In the genomic region with DNA sequence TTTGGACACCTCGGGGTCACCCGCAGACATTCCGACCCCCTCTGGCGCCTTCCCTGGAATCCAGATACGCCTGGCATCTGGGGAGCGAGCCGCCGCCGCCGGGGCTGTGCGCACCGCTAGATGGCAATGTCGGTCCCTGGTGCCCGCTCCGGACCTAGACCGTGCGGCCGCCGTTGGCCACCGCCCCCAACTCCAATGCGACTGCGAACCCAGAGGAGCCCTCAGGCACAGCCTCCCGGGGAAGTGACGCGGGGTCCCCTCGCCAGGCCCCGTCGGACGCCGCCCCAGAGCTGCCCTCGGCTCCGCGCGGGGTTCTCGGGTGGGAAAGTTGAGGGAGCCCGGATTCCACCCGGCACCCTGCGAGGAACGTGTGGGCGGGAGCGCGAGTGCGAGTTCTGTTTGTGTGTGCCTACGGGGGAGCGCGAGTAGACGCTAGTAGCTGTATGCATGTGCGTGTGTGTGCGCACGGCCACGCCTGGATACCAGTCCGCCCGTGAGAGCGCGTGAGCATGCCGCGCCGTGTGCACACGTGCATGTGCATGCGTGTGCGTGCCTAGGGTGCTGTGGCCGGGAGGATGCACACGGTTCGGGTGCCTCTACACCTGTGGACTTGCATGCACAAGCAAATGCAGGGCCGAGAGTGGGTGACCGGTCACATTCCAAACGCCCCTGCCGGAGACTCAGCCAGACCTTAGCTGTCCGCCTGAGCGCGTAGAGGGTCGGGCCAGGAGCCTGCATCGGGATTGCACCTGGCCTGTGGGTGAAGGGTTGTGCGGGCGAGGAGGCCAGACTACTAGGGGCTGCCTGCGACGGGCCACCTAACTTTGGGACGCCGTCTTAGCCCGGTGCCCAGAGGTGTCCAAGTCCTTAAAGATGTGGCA, we compare ENCODE assay signal across 8 cellular contexts. TPM values are rescaled to one million over a fixed set of nuclear protein-coding genes. Genes with fewer than 3 reads are reported as not detected.
A peak's percentile ranks its signal among the peaks of the same experiment; 100 is the strongest.
DNase-seq lines count a peak whose midpoint lies in the region; ATAC-seq and TF ChIP-seq lines count a peak whose summit lies in the region.

No MANE protein-coding gene starts in this region.

- H3K27me3 ChIP-seq in OCI-LY1 (ENCODE audit: insufficient read depth, low read length), result peaks cover 4% of the 10 kb centered on the region; the same call in 1 of the 2 replicates

- H3K36me3 ChIP-seq in OCI-LY1 (ENCODE audit: insufficient read depth, low read length), result no peaks in the 10 kb centered on the region

- peak overlapping the region; percentile 58 for H3K4me3 ChIP-seq in OCI-LY1 (ENCODE audit: low read depth, low read length, poor library complexity, severe bottlenecking)

- H2AFZ ChIP-seq in OCI-LY1 (ENCODE audit: low read length), result no peak overlapping the region

- no peaks in the 10 kb centered on the region for H3K79me2 ChIP-seq in OCI-LY1 (ENCODE audit: insufficient read depth, low read length)

- H3K4me1 ChIP-seq in OCI-LY1 (ENCODE audit: insufficient read depth, low read length, severe bottlenecking), result peaks cover 24% of the 10 kb centered on the region

- H3K36me3 Mint-ChIP-seq in activated naive CD4-positive, alpha-beta T cell treated with anti-CD3 and anti-CD28 coated beads for 36 hours (ENCODE audit: low read depth), result no peaks in the 10 kb centered on the region

- no peaks in the 10 kb centered on the region for H4K20me1 ChIP-seq in OCI-LY1 (ENCODE audit: insufficient read depth, low read length)

- DNase-seq in AG08396 (ENCODE audit: low spot score) (peak; percentile 92), HK-2 (ENCODE audit: unreplicated experiment) (peak; percentile 72), glomerular visceral epithelial cell (ENCODE audit: extremely low spot score) (peak; percentile 70), nucleus accumbens (lab: John Stamatoyannopoulos, UW) (peak in 45 of 56 donors; percentile 11 to 79 (median 56))
- peak; percentile 72 for DNase-seq in activated naive CD4-positive, alpha-beta T cell treated with anti-CD3 and anti-CD28 coated beads for 36 hours

- H3K27me3 Mint-ChIP-seq in activated naive CD4-positive, alpha-beta T cell treated with anti-CD3 and anti-CD28 coated beads for 36 hours (ENCODE audit: low read depth), result peaks cover 58% of the 10 kb centered on the region

- no peaks in the 10 kb centered on the region for H3K9me2 ChIP-seq in OCI-LY1 (ENCODE audit: low read depth, low read length)

- no peaks in the 10 kb centered on the region for H3K9me3 Mint-ChIP-seq in activated naive CD4-positive, alpha-beta T cell treated with anti-CD3 and anti-CD28 coated beads for 36 hours

- TF ChIP-seq POLR2A in GM18505 (IDR thresholded peaks at IDR 0.05; ENCODE audit: borderline replicate concordance, extremely low read depth, insufficient read depth, insufficient read length), result no peak

- intact Hi-C loops in activated naive CD4-positive, alpha-beta T cell treated with anti-CD3 and anti-CD28 coated beads for 36 hours (cut with micrococcal nuclease), result loop anchor here (1.0 to 5.0 kb wide), 4 partner anchors 140 to 283 kb away; a partner anchor contains a TSS

- H3K9me3 ChIP-seq in OCI-LY1 (ENCODE audit: low read length), result no peaks in the 10 kb centered on the region

- H3K4me3 Mint-ChIP-seq in activated naive CD4-positive, alpha-beta T cell treated with anti-CD3 and anti-CD28 coated beads for 36 hours, result peak overlapping the region; percentile 21

- peaks cover 25% of the 10 kb centered on the region for H3K4me1 Mint-ChIP-seq in activated naive CD4-positive, alpha-beta T cell treated with anti-CD3 and anti-CD28 coated beads for 36 hours (ENCODE audit: low read depth)

- H3K27ac Mint-ChIP-seq in activated naive CD4-positive, alpha-beta T cell treated with anti-CD3 and anti-CD28 coated beads for 36 hours, result no peak overlapping the region

- no peak overlapping the region for H3K9ac ChIP-seq in OCI-LY1 (ENCODE audit: low read length)

- CTCF ChIA-PET in activated naive CD4-positive, alpha-beta T cell treated with anti-CD3 and anti-CD28 coated beads for 36 hours (lab: Charles Lee), result interaction anchor here (0.6 to 4.0 kb wide), 26 partner anchors 9 to 317 kb away, joined by 3 to 19 read pairs (median 5); a partner anchor contains a TSS

- ATAC-seq in GM18505 (IDR thresholded peaks at IDR 0.05; ENCODE audit: unreplicated experiment) (peak; percentile 42), HG02840 (IDR thresholded peaks at IDR 0.05; ENCODE audit: low FRiP score, unreplicated experiment) (no peak)

- H3K27ac ChIP-seq in OCI-LY1 (ENCODE audit: low read depth, low read length, poor library complexity, severe bottlenecking), result no peak overlapping the region

- H3K4me2 ChIP-seq in OCI-LY1 (ENCODE audit: low read length), result peak overlapping the region; percentile 80

- peak; percentile 85 for TF ChIP-seq CTCF in OCI-LY1 (IDR thresholded peaks at IDR 0.05; ENCODE audit: low read length)

- no peaks in the 10 kb centered on the region for H3F3A ChIP-seq in OCI-LY1 (ENCODE audit: insufficient read depth, low read length)

RNA-seq across cellular contexts. Expression of a gene that starts 1.9 kb away (rescaled TPM):
- total RNA-seq in activated naive CD4-positive, alpha-beta T cell treated with anti-CD3 and anti-CD28 coated beads for 36 hours, result not detected

RNA-seq across cellular contexts. Expression of a gene that starts 8.2 kb away (rescaled TPM):
- 1 to 10 TPM; 2.9 to 4.6 TPM for total RNA-seq in activated naive CD4-positive, alpha-beta T cell treated with anti-CD3 and anti-CD28 coated beads for 36 hours

RNA-seq across cellular contexts. Expression of a gene that starts 42.4 kb away (rescaled TPM):
- total RNA-seq in activated naive CD4-positive, alpha-beta T cell treated with anti-CD3 and anti-CD28 coated beads for 36 hours, result 10 to 100 TPM; 82.9 to 89.2 TPM
